ENCODE assay signal across 8 cellular contexts in genomic region chr4:73869130-73870055, GRCh38. TPM values are rescaled to one million over a fixed set of nuclear protein-coding genes. Genes with fewer than 3 reads are reported as not detected.
DNase-seq lines count a peak whose midpoint lies in the region; ATAC-seq and TF ChIP-seq lines count a peak whose summit lies in the region.

TSS of gene CXCL1 (plus strand) at chr4:73869393. CDS start at chr4:73869471, 78 bp downstream.

- peak within 1 kb of the TSS; percentile 21; the same call in 1 of the 2 replicates for H3K27ac ChIP-seq in RWPE1
- no peak within 1 kb of the TSS for H3K27ac ChIP-seq in neuronal stem cell (replicated peaks; ENCODE audit: low read length)
- H3K27ac ChIP-seq in CD4-positive, alpha-beta memory T cell (ENCODE audit: low read depth, low read length), result no peak within 1 kb of the TSS

- H4K91ac ChIP-seq in neuronal stem cell (ENCODE audit: low read depth, low read length, poor library complexity), result no peak within 1 kb of the TSS

- H3K4me1 Mint-ChIP-seq in CD4-positive, alpha-beta memory T cell, result no peaks in the 10 kb centered on the region

- POLR2A ChIA-PET in RWPE1 (lab: Yijun Ruan, JAX; ENCODE audit: low non-redundant PET), result no interaction called here
- POLR2A ChIA-PET in CD4-positive, alpha-beta memory T cell (lab: Charles Lee; ENCODE audit: partially characterized antibody), result no interaction called here

- H3K79me1 ChIP-seq in neuronal stem cell (ENCODE audit: low read depth, low read length), result no peaks in the 10 kb centered on the region

- no peaks in the 10 kb centered on the region for H3K36me3 Mint-ChIP-seq in CD4-positive, alpha-beta memory T cell

- no peak within 1 kb of the TSS for H4K8ac ChIP-seq in neuronal stem cell (ENCODE audit: low read depth, low read length)

- H3K4me2 ChIP-seq in neuronal stem cell (ENCODE audit: insufficient read depth, low read length, poor library complexity, severe bottlenecking), result peak within 1 kb of the TSS; percentile 94

- peak within 1 kb of the TSS; percentile 85 for H3K9ac ChIP-seq in neuronal stem cell (ENCODE audit: low read depth, low read length, poor library complexity)

- no peaks in the 10 kb centered on the region for H3K9me3 ChIP-seq in neuronal stem cell (replicated peaks in 1 of 2; ENCODE audit: control insufficient read depth in 2 of 2, insufficient read depth in 1 of 2, low read depth in 1 of 2, low read length in 2 of 2)
- no peaks in the 10 kb centered on the region for H3K9me3 ChIP-seq in CD4-positive, alpha-beta memory T cell (ENCODE audit: control insufficient read depth in 1 of 2, low read length in 2 of 2)

- H2BK15ac ChIP-seq in neuronal stem cell (ENCODE audit: low read length), result peak within 1 kb of the TSS; percentile 27

- CTCF ChIA-PET in RWPE1 (lab: Yijun Ruan, JAX), result interaction anchor here (0.5 to 0.8 kb wide), 2 partner anchors 169 to 1265 kb away, joined by 3 to 4 read pairs; partner anchors contain the start of gene CXCL3
- CTCF ChIA-PET in CD4-positive, alpha-beta memory T cell (lab: Charles Lee; ENCODE audit: partially characterized antibody), result no interaction called here

- H3K36me3 ChIP-seq in neuronal stem cell (replicated peaks in 1 of 2; ENCODE audit: control insufficient read depth in 2 of 2, insufficient read depth in 2 of 2, low read length in 2 of 2), result no peaks in the 10 kb centered on the region
- no peaks in the 10 kb centered on the region for H3K36me3 ChIP-seq in CD4-positive, alpha-beta memory T cell (ENCODE audit: insufficient read depth, low read length)

- H3K18ac ChIP-seq in neuronal stem cell (ENCODE audit: low read length), result peak within 1 kb of the TSS; percentile 86

- whole genome bisulfite sequencing in neuronal stem cell (ENCODE audit: extremely low coverage in 2 of 2, insufficient read length in 2 of 2, insufficient replicate concordance in 1 of 2), 2 donors, result no CpG with 5 or more reads among the region's 61 CpGs

- peaks cover 0 to 5% (median 0%) of the 10 kb centered on the region in 8 donors for H3K9me3 Mint-ChIP-seq in CD4-positive, alpha-beta memory T cell

- peaks cover 6 to 10% of the 10 kb centered on the region in 2 donors for H3K27me3 Mint-ChIP-seq in CD4-positive, alpha-beta memory T cell

- no peak within 1 kb of the TSS for H2AK5ac ChIP-seq in neuronal stem cell (ENCODE audit: low read depth, low read length)

- ATAC-seq in GM21528 (IDR thresholded peaks at IDR 0.05; ENCODE audit: low FRiP score, unreplicated experiment) (no peak), GM19452 (IDR thresholded peaks at IDR 0.05; ENCODE audit: unreplicated experiment) (no peak), GM21737 (IDR thresholded peaks at IDR 0.05; ENCODE audit: unreplicated experiment) (no peak)

- H2BK120ac ChIP-seq in neuronal stem cell (ENCODE audit: low read depth, low read length), result no peak within 1 kb of the TSS

- H3K4me3 ChIP-seq in foreskin fibroblast (ENCODE audit: low read depth in 1 of 2, low read length in 2 of 2), result peak within 1 kb of the TSS; percentile 67
- peak within 1 kb of the TSS in 1 of 2 donors; percentile 85 for H3K4me3 ChIP-seq in neuronal stem cell (ENCODE audit: low read length in 2 of 2)
- H3K4me3 ChIP-seq in CD4-positive, alpha-beta memory T cell (ENCODE audit: low read length in 2 of 2), result no peak within 1 kb of the TSS

- peak within 1 kb of the TSS; percentile 43 for H3K14ac ChIP-seq in neuronal stem cell (ENCODE audit: low read length)

- intact Hi-C loops in CD4-positive, alpha-beta memory T cell (cut with micrococcal nuclease), result no loop called here

- H2BK5ac ChIP-seq in neuronal stem cell (ENCODE audit: low read length), result no peak within 1 kb of the TSS

- H3K4ac ChIP-seq in neuronal stem cell (ENCODE audit: low read length), result no peak within 1 kb of the TSS

- DNase-seq in ELF-1 (ENCODE audit: low read depth, low spot score) (peak; percentile 35), RWPE1 (ENCODE audit: low spot score) (peak; percentile 14), foreskin fibroblast (peak in 1 of 2 donors; percentile 69), neuronal stem cell (ENCODE audit: low spot score) (peak; percentile 14)
- DNase-seq in CD4-positive, alpha-beta memory T cell, result no peak

- no peak within 1 kb of the TSS for H3K4me3 Mint-ChIP-seq in CD4-positive, alpha-beta memory T cell

- H3K23ac ChIP-seq in neuronal stem cell (ENCODE audit: low read depth, low read length, poor library complexity), result peak within 1 kb of the TSS; percentile 92

- peaks cover 0 to 21% (median 21%) of the 10 kb centered on the region in 3 experiments for H3K27me3 ChIP-seq in neuronal stem cell (ENCODE audit: control insufficient read depth in 3 of 3, insufficient read depth in 3 of 3, low read depth in 1 of 3, low read length in 3 of 3)
- H3K27me3 ChIP-seq in CD4-positive, alpha-beta memory T cell (ENCODE audit: insufficient read depth, low read length), result no peaks in the 10 kb centered on the region

- TF ChIP-seq CTCF in RWPE1 (conservative IDR thresholded peaks at IDR 0.05; ENCODE audit: low read depth), result 0 out of 2 replicates have a peak, but pooled peaks have one; percentile 8
- no peak for TF ChIP-seq CTCF in foreskin fibroblast (IDR thresholded peaks at IDR 0.05; ENCODE audit: low read depth, low read length)

- no peak within 1 kb of the TSS for H2BK12ac ChIP-seq in neuronal stem cell (ENCODE audit: low read length)

- H2AFZ ChIP-seq in neuronal stem cell (ENCODE audit: low read length), result peak within 1 kb of the TSS; percentile 66

- no peaks in the 10 kb centered on the region for H3K4me1 ChIP-seq in neuronal stem cell (ENCODE audit: control insufficient read depth in 2 of 2, insufficient read depth in 1 of 2, low read depth in 1 of 2, low read length in 2 of 2)
- H3K4me1 ChIP-seq in CD4-positive, alpha-beta memory T cell (ENCODE audit: insufficient read depth, low read length), result no peaks in the 10 kb centered on the region

- no peak within 1 kb of the TSS for H3K27ac Mint-ChIP-seq in CD4-positive, alpha-beta memory T cell

RNA-seq across cellular contexts. Expression of gene CXCL1, which starts in this region (rescaled TPM):
- polyA plus RNA-seq in neuronal stem cell (2013, experiment 1 of 2), result not detected
- 0.07 TPM for polyA plus RNA-seq in neuronal stem cell (2013, experiment 2 of 2)
- total RNA-seq in CD4-positive, alpha-beta memory T cell, result not detected
- polyA plus RNA-seq in CD4-positive, alpha-beta memory T cell, result not detected

Comparison
In these comparisons a context has a peak if more than half of its experiments do, and no peak if none do; other contexts are left out.
1. DNase-seq: peak in ELF-1 (single experiment), RWPE1 (single experiment) and neuronal stem cell (single experiment); none in CD4-positive, alpha-beta memory T cell (0 of 5).
2. H3K4me3 ChIP-seq: peak in foreskin fibroblast (2 of 2); none in CD4-positive, alpha-beta memory T cell (0 of 2).